Comparison of ENCODE assay signal across 18 cellular contexts in the genomic region with DNA sequence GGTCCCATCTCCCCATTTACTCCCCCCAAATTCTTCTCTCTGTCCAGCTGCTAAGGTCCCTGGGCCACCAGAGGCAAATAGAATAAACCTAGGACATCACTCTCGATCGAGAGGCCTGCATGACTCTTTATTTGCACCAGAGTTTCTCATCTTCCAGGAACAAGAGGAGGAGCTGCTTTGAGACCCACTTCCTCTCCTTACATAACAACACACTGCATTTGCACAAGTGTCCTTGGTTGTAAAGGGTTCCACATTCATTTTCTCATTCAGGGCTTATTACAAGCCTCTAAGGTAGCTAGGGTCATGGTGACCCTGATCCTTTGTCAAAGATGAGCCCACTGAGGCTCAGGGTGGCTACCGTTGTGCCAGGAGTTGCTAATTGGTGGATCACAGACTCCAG. TPM values are rescaled to one million over a fixed set of nuclear protein-coding genes. Genes with fewer than 3 reads are reported as not detected.
A peak's percentile ranks its signal among the peaks of the same experiment; 100 is the strongest.
DNase-seq lines count a peak whose midpoint lies in the region; ATAC-seq and TF ChIP-seq lines count a peak whose summit lies in the region.
"Had no signal": no experiment of that assay in that cellular context is flagged by ENCODE, and none has a peak within 500 bp of the region (broad histone marks: within the 10 kb centered on the region; RNA-seq: fewer than 3 reads in every experiment).

No MANE protein-coding gene starts in this region.

- H3K27ac ChIP-seq in CD4-positive, alpha-beta T cell (ENCODE audit: low read depth, low read length), result no peak overlapping the region
- no peak overlapping the region for H3K27ac ChIP-seq in endodermal cell (ENCODE audit: low read depth, low read length)
- no peak overlapping the region for H3K27ac ChIP-seq in PC-9
- H3K27ac ChIP-seq: C4-2B, coronary artery, esophagus squamous epithelium, thyroid gland had no signal

- H3K4me3 ChIP-seq in endodermal cell (ENCODE audit: low read length) (no peak overlapping the region), PC-9 (no peak overlapping the region)
- H3K4me3 ChIP-seq: coronary artery, esophagus squamous epithelium, heart right ventricle, thyroid gland had no signal

- POLR2A ChIA-PET in CD4-positive, alpha-beta T cell (lab: Charles Lee), result interaction anchor here (1.0 to 1.2 kb wide), 5 partner anchors 12 to 104 kb away, joined by 3 to 7 read pairs (median 4); no protein-coding TSS in a partner anchor
- POLR2A ChIA-PET in T-cell (lab: Charles Lee) (interaction anchor here in 1 of 2 donors (0.5 to 0.7 kb wide), 2 partner anchors 23 to 48 kb away, joined by 3 to 4 read pairs; no protein-coding TSS in a partner anchor), PC-9 (lab: Charles Lee; ENCODE audit: unreplicated experiment) (no interaction called here)

- H3K36me3 ChIP-seq in endodermal cell (ENCODE audit: control insufficient read depth, insufficient read depth, low read length), result no peaks in the 10 kb centered on the region
- no peaks in the 10 kb centered on the region for H3K36me3 ChIP-seq in PC-9 (ENCODE audit: low read depth)
- H3K36me3 ChIP-seq: esophagus squamous epithelium, heart right ventricle, thyroid gland had no signal

- H3K4me3 Mint-ChIP-seq in CD4-positive, alpha-beta T cell, result no peak overlapping the region
- H3K4me3 Mint-ChIP-seq in T-cell (peak overlapping the region in 2 of 3 donors; percentile 54 to 67), endodermal cell (no peak overlapping the region)

- no peaks in the 10 kb centered on the region for H3K9me3 Mint-ChIP-seq in CD4-positive, alpha-beta T cell
- H3K9me3 Mint-ChIP-seq in T-cell (no peaks in the 10 kb centered on the region), endodermal cell (no peaks in the 10 kb centered on the region)

- peaks cover 4% of the 10 kb centered on the region for H3K4me1 ChIP-seq in endodermal cell (ENCODE audit: control insufficient read depth, insufficient read depth, low read length)
- H3K4me1 ChIP-seq in PC-9 (replicated peaks; ENCODE audit: insufficient read depth), result no peaks in the 10 kb centered on the region
- H3K4me1 ChIP-seq: esophagus squamous epithelium, thyroid gland had no signal

- H3K27me3 ChIP-seq in CD4-positive, alpha-beta T cell (ENCODE audit: control insufficient read depth, insufficient read depth, low read length), result no peaks in the 10 kb centered on the region
- H3K27me3 ChIP-seq in endodermal cell (ENCODE audit: control insufficient read depth, insufficient read depth, low read length, poor library complexity, severe bottlenecking) (no peaks in the 10 kb centered on the region), PC-9 (ENCODE audit: insufficient read depth, low read depth) (no peaks in the 10 kb centered on the region)
- H3K27me3 ChIP-seq: esophagus squamous epithelium, heart right ventricle, thyroid gland had no signal

- H3K9me2 ChIP-seq in PC-9 (ENCODE audit: insufficient read depth), result no peaks in the 10 kb centered on the region

- H3K4me1 Mint-ChIP-seq in CD4-positive, alpha-beta T cell (ENCODE audit: low read depth), result peaks cover 35% of the 10 kb centered on the region
- H3K4me1 Mint-ChIP-seq in T-cell (peaks cover 35 to 40% (median 40%) of the 10 kb centered on the region in 3 donors), endodermal cell (peaks cover 12% of the 10 kb centered on the region)

- H3K9ac ChIP-seq in endodermal cell (ENCODE audit: extremely low read depth, low read length, poor library complexity, severe bottlenecking), result no peak overlapping the region

- no peaks in the 10 kb centered on the region for H3K27me3 Mint-ChIP-seq in CD4-positive, alpha-beta T cell
- no peaks in the 10 kb centered on the region for H3K27me3 Mint-ChIP-seq in T-cell
- no peaks in the 10 kb centered on the region for H3K27me3 Mint-ChIP-seq in endodermal cell (ENCODE audit: insufficient read depth)

- ATAC-seq in CD4-positive, alpha-beta T cell (ENCODE audit: poor library complexity), result peak; percentile 49
- peak in 3 of 4 experiments; percentile 48 to 81 (median 81) for ATAC-seq in T-cell (replicated peaks in 1 of 4)

- no peaks in the 10 kb centered on the region for H3F3A ChIP-seq in PC-9 (ENCODE audit: insufficient read depth, low read depth)

- CTCF ChIA-PET in CD4-positive, alpha-beta T cell (lab: Charles Lee), result interaction anchor here (1.5 kb wide), 1 partner anchor 35 kb away, joined by 3 read pairs; no protein-coding TSS in a partner anchor
- CTCF ChIA-PET in T-cell (lab: Charles Lee), result interaction anchor here in 1 of 2 donors (0.6 kb wide), 1 partner anchor 38 kb away, joined by 3 read pairs; no protein-coding TSS in a partner anchor
- CTCF ChIA-PET in PC-9 (lab: Charles Lee), result no interaction called here

- DNase-seq in AML-193 (lab: John Stamatoyannopoulos, UW) (peak; percentile 48 to 65), T-cell (peak in 2 of 34 experiments; percentile 8 to 15), endodermal cell (peak; percentile 38), UCSD-AML1 (lab: John Stamatoyannopoulos, UW; ENCODE audit: unreplicated experiment) (no peak), AG08396 (ENCODE audit: low spot score) (no peak), PC-9 (no peak), DMS 273 (lab: John Stamatoyannopoulos, UW; ENCODE audit: unreplicated experiment) (no peak)
- DNase-seq in CD4-positive, alpha-beta T cell, result no peak
- DNase-seq: aorta, esophagus squamous epithelium, Karpas-422, NCI-H187 treated with DMSO at 0.1 percent for 48 hours, NCI-H69, T1000, thyroid gland had no signal

- H2AFZ ChIP-seq in PC-9, result no peak overlapping the region

- no peaks in the 10 kb centered on the region for H4K20me1 ChIP-seq in PC-9 (ENCODE audit: insufficient read depth)

- H3K79me2 ChIP-seq in PC-9 (ENCODE audit: low read depth), result no peaks in the 10 kb centered on the region

- TF ChIP-seq CTCF in CD4-positive, alpha-beta T cell (IDR thresholded peaks at IDR 0.05), result no peak
- TF ChIP-seq CTCF in endodermal cell (conservative IDR thresholded peaks at IDR 0.05), result no peak
- no peak for TF ChIP-seq CTCF in PC-9 (conservative IDR thresholded peaks at IDR 0.05)

- no peak overlapping the region for H3K4me2 ChIP-seq in PC-9

- intact Hi-C loops in CD4-positive, alpha-beta T cell (cut with DNase I, micrococcal nuclease), result no loop called here
- intact Hi-C loops in PC-9 (cut with micrococcal nuclease; ENCODE audit: unreplicated experiment), result no loop called here

- H3K9me3 ChIP-seq in CD4-positive, alpha-beta T cell (ENCODE audit: control insufficient read depth, low read length), result no peaks in the 10 kb centered on the region
- H3K9me3 ChIP-seq in endodermal cell (ENCODE audit: control insufficient read depth, low read length), result no peaks in the 10 kb centered on the region
- H3K9me3 ChIP-seq in PC-9 (ENCODE audit: insufficient read depth, low read depth), result no peaks in the 10 kb centered on the region
- H3K9me3 ChIP-seq: esophagus squamous epithelium, heart right ventricle, thyroid gland had no signal

- 86 to 89% methylated on average over 1 to 3 of the region's 3 CpGs for WGBS in endodermal cell (ENCODE audit: insufficient coverage in 1 of 2, insufficient read length in 1 of 2), 2 experiments

- no peaks in the 10 kb centered on the region for H3K36me3 Mint-ChIP-seq in CD4-positive, alpha-beta T cell (ENCODE audit: low read depth)
- no peaks in the 10 kb centered on the region for H3K36me3 Mint-ChIP-seq in T-cell
- H3K36me3 Mint-ChIP-seq in endodermal cell (ENCODE audit: low read depth), result no peaks in the 10 kb centered on the region

- H3K27ac Mint-ChIP-seq in CD4-positive, alpha-beta T cell, result peak overlapping the region; percentile 84
- peak overlapping the region; percentile 98 to 99 for H3K27ac Mint-ChIP-seq in T-cell
- H3K27ac Mint-ChIP-seq in endodermal cell, result no peak overlapping the region

- BruUV-seq in PC-9 (replicated peaks; lab: Mats Ljungman, UMichigan), result no TSS peak

RNA-seq across cellular contexts. Expression of gene RHOT1, which starts 38.1 kb away (rescaled TPM):
- total RNA-seq in CD4-positive, alpha-beta T cell, result 10 to 100 TPM; 12.9 to 13.1 TPM
- 10 to 100 TPM; 18.7 to 26.8 (median 24.1) TPM for total RNA-seq in T-cell
- 10 to 100 TPM; 30.0 to 35.7 TPM for total RNA-seq in endodermal cell
- polyA plus RNA-seq in endodermal cell (2013, experiment 1 of 2), result 47.5 TPM
- polyA plus RNA-seq in endodermal cell (2013, experiment 2 of 2), result 44.7 TPM
- total RNA-seq in PC-9 (2021), result 20.4 and 28.3 TPM in 2 replicates

Comparison
In these comparisons a context has a peak if more than half of its experiments do, and no peak if none do; other contexts are left out.
1. DNase-seq: peak in AML-193 (2 of 2) and endodermal cell (single experiment); none in CD4-positive, alpha-beta T cell (0 of 10), UCSD-AML1 (single experiment), AG08396 (single experiment), PC-9 (0 of 2) and DMS 273 (single experiment).
2. H3K4me3 Mint-ChIP-seq: peak in T-cell (2 of 3); none in CD4-positive, alpha-beta T cell (single experiment) and endodermal cell (single experiment).